In genomic region chrX:25523574-25523973, GRCh38 we compare ENCODE assay signal across 8 cellular contexts.
DNase-seq lines count a peak whose midpoint lies in the region; ATAC-seq, FAIRE-seq and TF ChIP-seq lines count a peak whose summit lies in the region.

No MANE protein-coding gene starts in this region.

- FAIRE-seq in A204.1 (lab: Jason Lieb, UNC), result peak; percentile 79

- WGBS in aorta, 2 donors, result 5 to 12% methylated on average over 5 of the region's 5 CpGs

- peak; percentile 59 for ATAC-seq in GM19395 (IDR thresholded peaks at IDR 0.05; ENCODE audit: unreplicated experiment)
- ATAC-seq in sciatic nerve, result peak; percentile 51
- ATAC-seq in aorta (ENCODE audit: low FRiP score), result no peak

- H4K20me1 ChIP-seq in fibroblast of lung (ENCODE audit: control insufficient read depth, extremely low read depth, insufficient read depth, low read length), result no peaks in the 10 kb centered on the region

- no peak overlapping the region for H3K9ac ChIP-seq in fibroblast of lung (ENCODE audit: insufficient read depth, low read length)

- no peaks in the 10 kb centered on the region for H3K27me3 ChIP-seq in fibroblast of lung (ENCODE audit: control insufficient read depth, insufficient read depth, low read length)
- H3K27me3 ChIP-seq in aorta (ENCODE audit: control insufficient read depth in 1 of 2, insufficient read depth in 2 of 2, low read length in 1 of 2), result no peaks in the 10 kb centered on the region

- H3K4me1 ChIP-seq in fibroblast of lung (ENCODE audit: control insufficient read depth, extremely low read depth, insufficient read depth, low read length) (no peaks in the 10 kb centered on the region), aorta (ENCODE audit: control insufficient read depth in 1 of 2, insufficient read depth in 2 of 2, low read length in 2 of 2) (no peaks in the 10 kb centered on the region)

- peak; percentile 10 to 39 for TF ChIP-seq CTCF in fibroblast of lung (conservative IDR thresholded peaks at IDR 0.05 in 1 of 2, IDR thresholded peaks at IDR 0.05 in 1 of 2; ENCODE audit: low read depth in 1 of 2, low read length in 2 of 2)

- no peak overlapping the region for H3K4me2 ChIP-seq in fibroblast of lung (ENCODE audit: extremely low read depth, insufficient read depth, low read length)

- H3K36me3 ChIP-seq in fibroblast of lung (ENCODE audit: control insufficient read depth, insufficient read depth, low read length) (no peaks in the 10 kb centered on the region), aorta (ENCODE audit: control insufficient read depth in 1 of 2, insufficient read depth in 2 of 2, low read length in 1 of 2) (no peaks in the 10 kb centered on the region)

- no peaks in the 10 kb centered on the region for H3K79me2 ChIP-seq in fibroblast of lung (ENCODE audit: control insufficient read depth, insufficient read depth, low read length)

- no peak overlapping the region for H3K27ac ChIP-seq in fibroblast of lung (ENCODE audit: insufficient read depth, low read length)
- H3K27ac ChIP-seq in aorta (ENCODE audit: low read depth in 1 of 2, low read length in 2 of 2), result no peak overlapping the region

- DNase-seq in NCI-H82 (lab: John Stamatoyannopoulos, UW) (peak; percentile 70), fibroblast of lung (ENCODE audit: low read depth in 2 of 2) (peak; percentile 4 to 57), sciatic nerve (ENCODE audit: low spot score) (no peak), NCI-H128 (lab: John Stamatoyannopoulos, UW; ENCODE audit: unreplicated experiment) (no peak), aorta (no peak), posterior vena cava (ENCODE audit: low spot score) (no peak)

- intact Hi-C loops in sciatic nerve (cut with DNase I) (no loop called here), aorta (cut with DNase I) (no loop called here), posterior vena cava (cut with DNase I) (no loop called here)

- H3K4me3 ChIP-seq in fibroblast of lung (replicated peaks in 1 of 4; ENCODE audit: control extremely low read depth in 1 of 4, insufficient read depth in 1 of 4, low read depth in 3 of 4, low read length in 4 of 4) (no peak overlapping the region), aorta (ENCODE audit: low read length in 2 of 2) (no peak overlapping the region)

- no peaks in the 10 kb centered on the region for H3K9me3 ChIP-seq in fibroblast of lung (ENCODE audit: control insufficient read depth, insufficient read depth, low read depth, low read length)
- no peaks in the 10 kb centered on the region for H3K9me3 ChIP-seq in aorta (ENCODE audit: control insufficient read depth, low read length)

- H2AFZ ChIP-seq in fibroblast of lung (ENCODE audit: low read length), result no peak overlapping the region

Comparison
In these comparisons a context has a peak if more than half of its experiments do, and no peak if none do; other contexts are left out.
1. DNase-seq: peak in NCI-H82 (single experiment) and fibroblast of lung (2 of 2); none in sciatic nerve (single experiment), NCI-H128 (single experiment), aorta (0 of 2) and posterior vena cava (single experiment).